Comparison of ENCODE assay signal across 12 cellular contexts in the genomic region with DNA sequence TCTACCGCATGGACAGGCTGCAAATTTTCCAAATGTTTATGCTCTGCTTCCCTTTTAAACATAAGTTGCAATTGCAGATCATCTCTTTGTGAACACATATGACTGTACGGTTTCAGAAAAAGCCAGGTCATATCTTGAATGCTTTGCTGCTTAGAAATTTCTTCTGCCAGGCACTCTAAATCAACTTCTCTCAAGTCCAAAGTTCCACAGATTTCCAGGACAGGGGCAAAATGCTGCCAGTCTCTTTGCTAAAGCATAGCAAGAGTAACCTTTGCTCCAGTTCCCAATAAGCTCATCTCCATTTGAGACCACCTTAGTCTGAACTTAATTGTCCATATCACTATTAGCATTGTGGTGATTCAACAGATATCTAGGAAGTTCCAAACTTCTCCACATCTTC. TPM values are rescaled to one million over a fixed set of nuclear protein-coding genes. Genes with fewer than 3 reads are reported as not detected.
"Had no signal": no experiment of that assay in that cellular context is flagged by ENCODE, and none has a peak within 500 bp of the region (broad histone marks: within the 10 kb centered on the region; RNA-seq: fewer than 3 reads in every experiment).

No MANE protein-coding gene starts in this region.

- H3K36me3 ChIP-seq: HAP-1 had no signal

- FAIRE-seq: H1, H54 had no signal

- H3K27ac ChIP-seq: GM23248 had no signal

- H2AFZ ChIP-seq: GM23248, GM23338 had no signal

- H3K4me1 Mint-ChIP-seq: GM23338, H9 had no signal

- H3K4me1 ChIP-seq: HAP-1 had no signal

- DNase-seq: GM23248, GOT3, H7, H9, HCEC 1CT, HFFc6 had no signal

- H3K4me3 Mint-ChIP-seq: GM23338, H9, HFFc6 had no signal

- H3K4me3 ChIP-seq: GM23248, GM23338, HAP-1 had no signal

- ATAC-seq: GM23338, HCT116 had no signal

- H3K9me3 ChIP-seq: HAP-1 had no signal

- H3K9ac ChIP-seq: GM23248 had no signal

- H3K27ac Mint-ChIP-seq: GM23338, H9, HFFc6 had no signal

- H3K4me2 ChIP-seq: GM23338 had no signal

RNA-seq across cellular contexts. Expression of a gene that starts 13.6 kb away (rescaled TPM):
- total RNA-seq: GM23248, GM23338, H1, H4, H9, HFFc6 had no signal
- polyA plus RNA-seq: GM23338, H1 had no signal
